In genomic region chr2:108653849-108654248, GRCh38 we compare ENCODE assay signal across 8 cellular contexts.
A peak's percentile ranks its signal among the peaks of the same experiment; 100 is the strongest.
DNase-seq lines count a peak whose midpoint lies in the region; ATAC-seq and TF ChIP-seq lines count a peak whose summit lies in the region.
"Not testable (repeated sequence)": the region's sequence is repeated elsewhere in the genome, so short reads cannot be mapped to it uniquely, and the experiment has no call there.

No MANE protein-coding gene starts in this region.

- in situ Hi-C loops in mammary epithelial cell (cut with MboI; ENCODE audit: low sequenced_read_pairs in 2 of 2): not testable (repeated sequence)

- dilution Hi-C loops in mammary epithelial cell (cut with HindIII; ENCODE audit: low sequenced_read_pairs): not testable (repeated sequence)

- H3K4me2 ChIP-seq in SK-N-SH: 0 out of 2 replicates have a peak overlapping the region, but pooled peaks have one; percentile 62
- H3K4me2 ChIP-seq in mammary epithelial cell (ENCODE audit: insufficient read depth, low read depth, low read length): not testable (repeated sequence)

- CTCF ChIA-PET in CD4-positive, alpha-beta memory T cell (lab: Charles Lee; ENCODE audit: partially characterized antibody); SK-N-SH (lab: Yijun Ruan, JAX); mammary epithelial cell (lab: Charles Lee; ENCODE audit: low non-redundant PET): not testable (repeated sequence)

- H4K20me1 ChIP-seq in SK-N-SH (ENCODE audit: insufficient read depth); mammary epithelial cell (ENCODE audit: insufficient read depth, low read length): not testable (repeated sequence)

- H3K27me3 Mint-ChIP-seq in CD4-positive, alpha-beta memory T cell; activated T-cell treated with anti-CD3 and anti-CD28 coated beads, Interleukin-2, amount 50 U/mL, for 72 hours (ENCODE audit: low read depth): not testable (repeated sequence)

- not testable (repeated sequence) for H2AFZ ChIP-seq in SK-N-SH (ENCODE audit: low read depth); mammary epithelial cell (ENCODE audit: low read depth, low read length)

- H3K4me3 ChIP-seq in CD4-positive, alpha-beta memory T cell (ENCODE audit: low read length in 2 of 2); SK-N-SH (ENCODE audit: low read depth in 2 of 2, low read length in 1 of 2); mammary epithelial cell (replicated peaks in 1 of 3; ENCODE audit: insufficient read depth in 1 of 3, low read depth in 2 of 3, low read length in 3 of 3); fibroblast of pulmonary artery (replicated peaks; ENCODE audit: low read depth, low read length); prostate gland; subcutaneous abdominal adipose tissue (ENCODE audit: low read depth in 1 of 5, low read length in 5 of 5): not testable (repeated sequence)

- not testable (repeated sequence) for ATAC-seq in activated T-cell treated with anti-CD3 and anti-CD28 coated beads, Interleukin-2, amount 50 U/mL, for 72 hours (replicated peaks in 1 of 2)

- not testable (repeated sequence) for H3K27me3 ChIP-seq in CD4-positive, alpha-beta memory T cell (ENCODE audit: insufficient read depth, low read length); SK-N-SH (ENCODE audit: insufficient read depth); mammary epithelial cell (ENCODE audit: insufficient read depth, low read length); prostate gland (replicated peaks; ENCODE audit: insufficient read depth); subcutaneous abdominal adipose tissue (ENCODE audit: control insufficient read depth in 5 of 5, insufficient read depth in 4 of 5, low read length in 5 of 5)

- DNase-seq in CD4-positive, alpha-beta memory T cell; SK-N-SH; activated T-cell treated with anti-CD3 and anti-CD28 coated beads, Interleukin-2, amount 50 U/mL, for 72 hours; mammary epithelial cell; prostate gland (ENCODE audit: low spot score): not testable (repeated sequence)
- DNase-seq in fibroblast of pulmonary artery (ENCODE audit: low read depth) (peak; percentile 75), left kidney (ENCODE audit: low read depth, low spot score) (peak; percentile 18)

- not testable (repeated sequence) for H3K36me3 Mint-ChIP-seq in CD4-positive, alpha-beta memory T cell; activated T-cell treated with anti-CD3 and anti-CD28 coated beads, Interleukin-2, amount 50 U/mL, for 72 hours (ENCODE audit: insufficient read depth in 2 of 2)

- TF ChIP-seq CTCF in SK-N-SH (IDR thresholded peaks at IDR 0.05); mammary epithelial cell (conservative IDR thresholded peaks at IDR 0.05 in 1 of 2, IDR thresholded peaks at IDR 0.05 in 1 of 2; ENCODE audit: extremely low read depth in 1 of 2, insufficient read depth in 1 of 2, low read depth in 1 of 2, low read length in 2 of 2); fibroblast of pulmonary artery (IDR thresholded peaks at IDR 0.05; ENCODE audit: low read length, missing control alignments); prostate gland (IDR thresholded peaks at IDR 0.05): not testable (repeated sequence)

- peak overlapping the region in 6 of 7 donors; percentile 57 to 84 (median 80) for H3K27ac Mint-ChIP-seq in CD4-positive, alpha-beta memory T cell
- H3K27ac Mint-ChIP-seq in activated T-cell treated with anti-CD3 and anti-CD28 coated beads, Interleukin-2, amount 50 U/mL, for 72 hours: peak overlapping the region; percentile 82

- not testable (repeated sequence) for H3K9me2 ChIP-seq in SK-N-SH

- intact Hi-C loops in CD4-positive, alpha-beta memory T cell (cut with micrococcal nuclease): loop anchor here (2.0 kb wide), 1 partner anchor 33 kb away; no protein-coding TSS in a partner anchor
- intact Hi-C loops in mammary epithelial cell (cut with micrococcal nuclease); prostate gland (cut with DNase I): not testable (repeated sequence)

- H3K36me3 ChIP-seq in CD4-positive, alpha-beta memory T cell (ENCODE audit: insufficient read depth, low read length); SK-N-SH (replicated peaks in 1 of 2; ENCODE audit: control insufficient read depth in 1 of 2, insufficient read depth in 2 of 2, low read length in 1 of 2); mammary epithelial cell (ENCODE audit: insufficient read depth, low read length); prostate gland; subcutaneous abdominal adipose tissue (ENCODE audit: control insufficient read depth in 5 of 5, insufficient read depth in 5 of 5, low read length in 5 of 5): not testable (repeated sequence)

- 34% methylated on average over 4 of the region's 6 CpGs for WGBS in SK-N-SH (ENCODE audit: low lambda C conversion rate)
- 56% methylated on average over 4 of the region's 6 CpGs for WGBS in mammary epithelial cell (ENCODE audit: low coverage, missing lambda C conversion rate)
- 11% methylated on average over 5 of the region's 6 CpGs for WGBS in prostate gland

- not testable (repeated sequence) for BruUV-seq in mammary epithelial cell (replicated peaks; lab: Mats Ljungman, UMichigan)

- peaks cover 26% of the 10 kb centered on the region for H3K79me2 ChIP-seq in SK-N-SH (ENCODE audit: insufficient read depth)
- not testable (repeated sequence) for H3K79me2 ChIP-seq in mammary epithelial cell (ENCODE audit: insufficient read depth, low read length)

- H3K4me1 Mint-ChIP-seq in CD4-positive, alpha-beta memory T cell: peaks cover 23 to 43% (median 36%) of the 10 kb centered on the region in 4 donors
- H3K4me1 Mint-ChIP-seq in activated T-cell treated with anti-CD3 and anti-CD28 coated beads, Interleukin-2, amount 50 U/mL, for 72 hours (ENCODE audit: low read depth): peaks cover 36% of the 10 kb centered on the region

- H3K27ac ChIP-seq in CD4-positive, alpha-beta memory T cell (ENCODE audit: low read depth, low read length): not testable (repeated sequence)
- H3K27ac ChIP-seq in SK-N-SH (ENCODE audit: low read depth in 2 of 2, low read length in 1 of 2) (peak overlapping the region in 1 of 2 experiments; percentile 85; a peak in 2 of 4 replicates), mammary epithelial cell (ENCODE audit: insufficient read depth, low read depth, low read length) (peak overlapping the region; percentile 60), prostate gland (peak overlapping the region; percentile 31 to 57), subcutaneous abdominal adipose tissue (ENCODE audit: low read depth, low read length) (peak overlapping the region; percentile 67)

- H3K9me3 ChIP-seq in CD4-positive, alpha-beta memory T cell (ENCODE audit: control insufficient read depth in 1 of 2, low read length in 2 of 2); SK-N-SH; mammary epithelial cell (replicated peaks; ENCODE audit: insufficient read depth, low read length); prostate gland; subcutaneous abdominal adipose tissue (ENCODE audit: control insufficient read depth in 5 of 5, low read length in 5 of 5): not testable (repeated sequence)

- not testable (repeated sequence) for TF ChIP-seq RAD21 in SK-N-SH (IDR thresholded peaks at IDR 0.05; ENCODE audit: low read length)

- POLR2A ChIA-PET in CD4-positive, alpha-beta memory T cell (lab: Charles Lee; ENCODE audit: partially characterized antibody); SK-N-SH (lab: Yijun Ruan, JAX): not testable (repeated sequence)

- not testable (repeated sequence) for TF ChIP-seq POLR2A in prostate gland (IDR thresholded peaks at IDR 0.05)

- not testable (repeated sequence) for H3K9me3 Mint-ChIP-seq in CD4-positive, alpha-beta memory T cell; activated T-cell treated with anti-CD3 and anti-CD28 coated beads, Interleukin-2, amount 50 U/mL, for 72 hours

- peak overlapping the region; percentile 61; the same call in 1 of the 2 replicates for H3K9ac ChIP-seq in SK-N-SH
- not testable (repeated sequence) for H3K9ac ChIP-seq in mammary epithelial cell (ENCODE audit: insufficient read depth, low read length); subcutaneous abdominal adipose tissue (ENCODE audit: low read length in 5 of 5)

- not testable (repeated sequence) for H3F3A ChIP-seq in SK-N-SH (replicated peaks; ENCODE audit: insufficient read depth)

- not testable (repeated sequence) for TF ChIP-seq EP300 in SK-N-SH (IDR thresholded peaks at IDR 0.05; ENCODE audit: borderline replicate concordance in 1 of 2, low read depth in 1 of 2, low read length in 1 of 2)

- H3K4me3 Mint-ChIP-seq in CD4-positive, alpha-beta memory T cell: not testable (repeated sequence)
- peak overlapping the region; percentile 31 to 65 for H3K4me3 Mint-ChIP-seq in activated T-cell treated with anti-CD3 and anti-CD28 coated beads, Interleukin-2, amount 50 U/mL, for 72 hours

- H3K4me1 ChIP-seq in CD4-positive, alpha-beta memory T cell (ENCODE audit: insufficient read depth, low read length): peaks cover 38% of the 10 kb centered on the region
- not testable (repeated sequence) for H3K4me1 ChIP-seq in SK-N-SH (ENCODE audit: control insufficient read depth in 1 of 2, insufficient read depth in 2 of 2, low read depth in 1 of 2, low read length in 1 of 2); mammary epithelial cell (ENCODE audit: insufficient read depth, low read length); prostate gland (replicated peaks); subcutaneous abdominal adipose tissue (ENCODE audit: control insufficient read depth in 5 of 5, insufficient read depth in 5 of 5, low read length in 5 of 5)
